In genomic region chr5:119361723-119362122, GRCh38 we compare ENCODE assay signal across 15 cellular contexts. TPM values are rescaled to one million over a fixed set of nuclear protein-coding genes. Genes with fewer than 3 reads are reported as not detected.
A peak's percentile ranks its signal among the peaks of the same experiment; 100 is the strongest.
DNase-seq lines count a peak whose midpoint lies in the region; ATAC-seq, FAIRE-seq and TF ChIP-seq lines count a peak whose summit lies in the region.
"Had no signal": no experiment of that assay in that cellular context is flagged by ENCODE, and none has a peak within 500 bp of the region (broad histone marks: within the 10 kb centered on the region; RNA-seq: fewer than 3 reads in every experiment).

No MANE protein-coding gene starts in this region.

- no peak for DNase-seq in GM12891 (ENCODE audit: insufficient read length, low spot score)
- DNase-seq in activated naive CD8-positive, alpha-beta T cell treated with anti-CD3 and anti-CD28 coated beads, Interleukin-2, amount 10 ng/mL, durations not matched to agents 7 days and 5 days, result no peak
- DNase-seq in natural killer cell, result no peak
- DNase-seq in stimulated activated naive CD4-positive, alpha-beta T cell treated with Interleukin-2 at 50 U/mL for 16 hours (lab: John Stamatoyannopoulos, UW), result no peak
- DNase-seq in HFFc6, result no peak
- no peak for DNase-seq in MM.1S
- DNase-seq: activated CD4-positive, alpha-beta T cell treated with anti-CD3 and anti-CD28 coated beads, Interleukin-2, amount 50 U/mL, for 48 hours; Karpas-422; NCI-H187 treated with DMSO at 0.1 percent for 48 hours had no signal

- H3K27ac Mint-ChIP-seq in activated naive CD8-positive, alpha-beta T cell treated with anti-CD3 and anti-CD28 coated beads, Interleukin-2, amount 10 ng/mL, durations not matched to agents 7 days and 5 days, result peak overlapping the region; percentile 57
- H3K27ac Mint-ChIP-seq in natural killer cell, result peak overlapping the region; percentile 58 to 79
- H3K27ac Mint-ChIP-seq in HFFc6, result no peak overlapping the region; the same call in 1 of the 2 replicates

- H3K27ac ChIP-seq in ACC112 (ENCODE audit: low read depth, low read length) (peak overlapping the region; percentile 31), MM.1S (ENCODE audit: low read length) (no peak overlapping the region)
- H3K27ac ChIP-seq: HL-60, tibial nerve had no signal

- H3K4me3 ChIP-seq in ACC112 (ENCODE audit: low read depth, low read length), result no peak overlapping the region
- no peak overlapping the region for H3K4me3 ChIP-seq in MM.1S (ENCODE audit: low read length)
- H3K4me3 ChIP-seq: coronary artery, HAP-1, tibial nerve had no signal

- H3K27me3 ChIP-seq in ACC112 (ENCODE audit: insufficient read depth, low read length) (no peaks in the 10 kb centered on the region), MM.1S (replicated peaks; ENCODE audit: insufficient read depth, low read length) (no peaks in the 10 kb centered on the region)
- H3K27me3 ChIP-seq: tibial nerve had no signal

- peaks cover 17% of the 10 kb centered on the region for H3K79me2 ChIP-seq in ACC112 (ENCODE audit: control insufficient read depth, insufficient read depth, low read length, unreplicated experiment)
- H3K79me2 ChIP-seq in MM.1S (ENCODE audit: low read length), result peaks cover 99% of the 10 kb centered on the region

- H3K4me3 Mint-ChIP-seq in activated naive CD8-positive, alpha-beta T cell treated with anti-CD3 and anti-CD28 coated beads, Interleukin-2, amount 10 ng/mL, durations not matched to agents 7 days and 5 days, result no peak overlapping the region
- H3K4me3 Mint-ChIP-seq in natural killer cell, result peak overlapping the region; percentile 1
- no peak overlapping the region for H3K4me3 Mint-ChIP-seq in HFFc6

- no peak for ATAC-seq in activated naive CD8-positive, alpha-beta T cell treated with anti-CD3 and anti-CD28 coated beads, Interleukin-2, amount 10 ng/mL, durations not matched to agents 7 days and 5 days (ENCODE audit: low read depth)
- no peak for ATAC-seq in natural killer cell
- ATAC-seq in HG02973 (IDR thresholded peaks at IDR 0.05; ENCODE audit: unreplicated experiment), result no peak

- H3K36me3 Mint-ChIP-seq in activated naive CD8-positive, alpha-beta T cell treated with anti-CD3 and anti-CD28 coated beads, Interleukin-2, amount 10 ng/mL, durations not matched to agents 7 days and 5 days, result peaks cover 38% of the 10 kb centered on the region
- no peaks in the 10 kb centered on the region for H3K36me3 Mint-ChIP-seq in natural killer cell
- no peaks in the 10 kb centered on the region for H3K36me3 Mint-ChIP-seq in HFFc6 (ENCODE audit: low read depth)

- TF ChIP-seq POLR2A in GM12891 (IDR thresholded peaks at IDR 0.05; ENCODE audit: low read depth, low read length), result no peak

- POLR2A ChIA-PET in activated naive CD8-positive, alpha-beta T cell treated with anti-CD3 and anti-CD28 coated beads, Interleukin-2, amount 10 ng/mL, durations not matched to agents 7 days and 5 days (lab: Charles Lee), result interaction anchor here (1.1 to 1.8 kb wide), 4 partner anchors 17 to 28 kb away, joined by 3 to 7 read pairs (median 4); no protein-coding TSS in a partner anchor

- H2AFZ ChIP-seq in ACC112 (ENCODE audit: low read length, unreplicated experiment) (no peak overlapping the region), MM.1S (ENCODE audit: low read length) (no peak overlapping the region)

- H3K9ac ChIP-seq in MM.1S (ENCODE audit: low read length), result no peak overlapping the region

- peaks cover 34% of the 10 kb centered on the region for H3K4me1 ChIP-seq in ACC112 (ENCODE audit: control insufficient read depth, insufficient read depth, low read length, unreplicated experiment)
- H3K4me1 ChIP-seq in MM.1S (ENCODE audit: low read length), result peaks cover 24% of the 10 kb centered on the region

- peaks cover 65% of the 10 kb centered on the region for H4K20me1 ChIP-seq in MM.1S (ENCODE audit: insufficient read depth, low read length)

- H3K36me3 ChIP-seq in ACC112 (ENCODE audit: insufficient read depth, low read length) (no peaks in the 10 kb centered on the region), MM.1S (replicated peaks; ENCODE audit: insufficient read depth, low read length) (0 out of 2 replicates have a peak, but pooled peaks cover 5% of the 10 kb centered on the region)
- H3K36me3 ChIP-seq: HAP-1, tibial nerve had no signal

- no peaks in the 10 kb centered on the region for H3K27me3 Mint-ChIP-seq in activated naive CD8-positive, alpha-beta T cell treated with anti-CD3 and anti-CD28 coated beads, Interleukin-2, amount 10 ng/mL, durations not matched to agents 7 days and 5 days
- no peaks in the 10 kb centered on the region for H3K27me3 Mint-ChIP-seq in natural killer cell (ENCODE audit: low read depth in 2 of 2)
- H3K27me3 Mint-ChIP-seq in HFFc6 (ENCODE audit: insufficient read depth), result peaks cover 1% of the 10 kb centered on the region; the same call in 1 of the 2 replicates

- no peak for TF ChIP-seq CTCF in natural killer cell (IDR thresholded peaks at IDR 0.05)
- no peak for TF ChIP-seq CTCF in HFFc6 (IDR thresholded peaks at IDR 0.05)
- TF ChIP-seq CTCF in MM.1S (IDR thresholded peaks at IDR 0.05; ENCODE audit: low read length), result no peak

- peaks cover 86% of the 10 kb centered on the region for H3K4me1 Mint-ChIP-seq in activated naive CD8-positive, alpha-beta T cell treated with anti-CD3 and anti-CD28 coated beads, Interleukin-2, amount 10 ng/mL, durations not matched to agents 7 days and 5 days
- peaks cover 92 to 97% of the 10 kb centered on the region in 2 donors for H3K4me1 Mint-ChIP-seq in natural killer cell
- peaks cover 69% of the 10 kb centered on the region for H3K4me1 Mint-ChIP-seq in HFFc6 (ENCODE audit: low read depth)

- no peaks in the 10 kb centered on the region for H3K9me2 ChIP-seq in MM.1S (replicated peaks; ENCODE audit: insufficient read depth, low read length)

- H3K4me2 ChIP-seq in MM.1S (ENCODE audit: low read depth, low read length), result no peak overlapping the region

- no peaks in the 10 kb centered on the region for H3K9me3 ChIP-seq in MM.1S (replicated peaks; ENCODE audit: insufficient read depth, low read length)
- H3K9me3 ChIP-seq: HAP-1, tibial nerve had no signal

- intact Hi-C loops in natural killer cell (cut with micrococcal nuclease), result no loop called here

- FAIRE-seq in GM12891 (lab: Jason Lieb, UNC), result peak; percentile 69

- no peaks in the 10 kb centered on the region for H3K9me3 Mint-ChIP-seq in activated naive CD8-positive, alpha-beta T cell treated with anti-CD3 and anti-CD28 coated beads, Interleukin-2, amount 10 ng/mL, durations not matched to agents 7 days and 5 days
- H3K9me3 Mint-ChIP-seq in natural killer cell, result no peaks in the 10 kb centered on the region
- no peaks in the 10 kb centered on the region for H3K9me3 Mint-ChIP-seq in HFFc6

- H3F3A ChIP-seq in MM.1S (ENCODE audit: insufficient read depth, low read length), result 0 out of 2 replicates have a peak, but pooled peaks cover 3% of the 10 kb centered on the region

TF ChIP-seq in GM12891, 5 proteins besides CTCF, POLR2A, EP300 and RAD21:
- TF ChIP-seq SPI1 (IDR thresholded peaks at IDR 0.05; ENCODE audit: low read depth, low read length) (no peak), PAX5 (IDR thresholded peaks at IDR 0.05; ENCODE audit: insufficient read depth, low read length, severe bottlenecking) (no peak), POU2F2 (IDR thresholded peaks at IDR 0.05; ENCODE audit: low read depth, low read length) (no peak), POLR2AphosphoS5 (IDR thresholded peaks at IDR 0.05; ENCODE audit: low read depth, low read length) (no peak), TAF1 (IDR thresholded peaks at IDR 0.05; ENCODE audit: low read depth, low read length) (no peak)
TF ChIP-seq in GM12891: peak in this region for 0.

RNA-seq across cellular contexts. Expression of gene TNFAIP8, which starts 5.9 kb away (rescaled TPM):
- polyA plus RNA-seq in GM12891 (2012; ENCODE audit: low read depth, missing spikeins), result 82.8 TPM
- 100 to 1,000 TPM; 121 to 122 TPM for total RNA-seq in activated naive CD8-positive, alpha-beta T cell treated with anti-CD3 and anti-CD28 coated beads, Interleukin-2, amount 10 ng/mL, durations not matched to agents 7 days and 5 days
- total RNA-seq in natural killer cell, result 10 to 100 TPM; 47.6 to 87.5 (median 76.3) TPM
- 10 to 100 TPM in 4 of 6 experiments, 1 to 10 TPM in 2; 8.0 to 13.9 (median 10.5) TPM for total RNA-seq in HFFc6 (2021; fragmentation: NEBNext Ultra II Directional; extraction: Animal tissue kit (Norgen Biotek cat#: 25700))
